Comparison of ENCODE assay signal across 17 cellular contexts in genomic region chr1:7632126-7632525, GRCh38.
DNase-seq lines count a peak whose midpoint lies in the region; ATAC-seq, FAIRE-seq and TF ChIP-seq lines count a peak whose summit lies in the region.
"Had no signal": no experiment of that assay in that cellular context is flagged by ENCODE, and none has a peak within 500 bp of the region (broad histone marks: within the 10 kb centered on the region; RNA-seq: fewer than 3 reads in every experiment).

No MANE protein-coding gene starts in this region.

- whole genome bisulfite sequencing in H1 (ENCODE audit: extremely low coverage in 1 of 2, insufficient coverage in 1 of 2, insufficient read length in 1 of 2, insufficient replicate concordance in 2 of 2, low coverage in 1 of 2, low lambda C conversion rate in 2 of 2, missing lambda C conversion rate in 1 of 2), 2 experiments: 88% methylated on average over 16 of the region's 16 CpGs; no CpG with 5 or more reads in 1 of the 2 experiments
- no CpG with 5 or more reads among the region's 16 CpGs for WGBS in neuronal stem cell (ENCODE audit: extremely low coverage in 2 of 2, insufficient read length in 2 of 2, insufficient replicate concordance in 1 of 2), 2 donors

- no peaks in the 10 kb centered on the region for H3K79me2 ChIP-seq in H1 (ENCODE audit: control insufficient read depth in 1 of 2, insufficient read depth in 2 of 2, low read length in 2 of 2)

- POLR2A ChIA-PET in activated CD4-positive, alpha-beta T cell treated with anti-CD3 and anti-CD28 coated beads for 36 hours (lab: Charles Lee): no interaction called here
- POLR2A ChIA-PET in H1 (lab: Charles Lee; ENCODE audit: partially characterized antibody): interaction anchor here (1.7 kb wide), 1 partner anchor 9 kb away, joined by 4 read pairs; no protein-coding TSS in a partner anchor

- H3K23ac ChIP-seq in H1 (ENCODE audit: insufficient read length): no peak overlapping the region
- no peak overlapping the region for H3K23ac ChIP-seq in neuronal stem cell (ENCODE audit: low read depth, low read length, poor library complexity)

- H3K36me3 ChIP-seq in H1 (ENCODE audit: control insufficient read depth in 2 of 4, insufficient read depth in 4 of 4, low read length in 3 of 4): no peaks in the 10 kb centered on the region
- no peaks in the 10 kb centered on the region for H3K36me3 ChIP-seq in neuronal stem cell (replicated peaks in 1 of 2; ENCODE audit: control insufficient read depth in 2 of 2, insufficient read depth in 2 of 2, low read length in 2 of 2)

- no peak for ATAC-seq in activated CD4-positive, alpha-beta T cell treated with anti-CD3 and anti-CD28 coated beads for 36 hours
- ATAC-seq: CD8-positive, alpha-beta T cell had no signal

- no peaks in the 10 kb centered on the region for H3K27me3 ChIP-seq in H1 (replicated peaks in 1 of 4; ENCODE audit: control insufficient read depth in 3 of 4, extremely low read depth in 1 of 4, insufficient read depth in 3 of 4, low read length in 3 of 4)
- H3K27me3 ChIP-seq in neuronal stem cell (ENCODE audit: control insufficient read depth in 3 of 3, insufficient read depth in 3 of 3, low read depth in 1 of 3, low read length in 3 of 3): peaks cover 0 to 75% (median 0%) of the 10 kb centered on the region in 3 experiments

- H4K8ac ChIP-seq in H1 (ENCODE audit: extremely low read depth, insufficient read depth, low read length) (peak overlapping the region; percentile 87; the same call in 1 of the 2 replicates), neuronal stem cell (ENCODE audit: low read depth, low read length) (no peak overlapping the region)

- TF ChIP-seq RAD21 in H1 (IDR thresholded peaks at IDR 0.05 in 1 of 2, conservative IDR thresholded peaks at IDR 0.05 in 1 of 2; ENCODE audit: low read depth in 2 of 2, low read length in 2 of 2): no peak

- H3K4me1 ChIP-seq in H1 (replicated peaks in 1 of 4; ENCODE audit: control insufficient read depth in 3 of 4, insufficient read depth in 4 of 4, low read length in 3 of 4) (peaks cover 0 to 4% (median under 1%) of the 10 kb centered on the region in 4 experiments; a peak in 2 of 7 replicates), neuronal stem cell (ENCODE audit: control insufficient read depth in 2 of 2, insufficient read depth in 1 of 2, low read depth in 1 of 2, low read length in 2 of 2) (peaks cover 0 to 3% of the 10 kb centered on the region in 2 donors)
- H3K4me1 ChIP-seq: Caco-2 had no signal

- no peak overlapping the region for H2BK120ac ChIP-seq in H1 (replicated peaks; ENCODE audit: low read depth, low read length)
- H2BK120ac ChIP-seq in neuronal stem cell (ENCODE audit: low read depth, low read length): no peak overlapping the region

- TF ChIP-seq POLR2A in H1 (IDR thresholded peaks at IDR 0.05; ENCODE audit: control extremely low read depth in 1 of 2, low read depth in 2 of 2, low read length in 2 of 2): no peak

- no peak overlapping the region for H3K4me3 ChIP-seq in H1 (ENCODE audit: extremely low read depth in 1 of 4, insufficient read depth in 2 of 4, low read depth in 3 of 4, low read length in 4 of 4)
- H3K4me3 ChIP-seq in neuronal stem cell (ENCODE audit: low read length in 2 of 2): no peak overlapping the region

- H2BK15ac ChIP-seq in H1 (ENCODE audit: low read length): no peak overlapping the region
- H2BK15ac ChIP-seq in neuronal stem cell (ENCODE audit: low read length): no peak overlapping the region

- TF ChIP-seq EP300 in H1 (IDR thresholded peaks at IDR 0.05; ENCODE audit: borderline replicate concordance in 1 of 2, low read depth in 2 of 2, low read length in 2 of 2): no peak

- no peak overlapping the region for H3K18ac ChIP-seq in H1 (ENCODE audit: extremely low read depth, low read length)
- H3K18ac ChIP-seq in neuronal stem cell (ENCODE audit: low read length): peak overlapping the region; percentile 51

- intact Hi-C loops in activated CD4-positive, alpha-beta T cell treated with anti-CD3 and anti-CD28 coated beads for 36 hours (cut with DNase I, micrococcal nuclease): no loop called here

- H3K4ac ChIP-seq in H1 (replicated peaks; ENCODE audit: insufficient read length, low read depth, low read length) (no peak overlapping the region), neuronal stem cell (ENCODE audit: low read length) (no peak overlapping the region)

- H3K9me3 ChIP-seq in H1 (ENCODE audit: insufficient read depth in 2 of 2, low read depth in 1 of 2, low read length in 1 of 2) (no peaks in the 10 kb centered on the region), neuronal stem cell (replicated peaks in 1 of 2; ENCODE audit: control insufficient read depth in 2 of 2, insufficient read depth in 1 of 2, low read depth in 1 of 2, low read length in 2 of 2) (no peaks in the 10 kb centered on the region)
- H3K9me3 ChIP-seq: Caco-2 had no signal

- no peak overlapping the region for H2AK5ac ChIP-seq in H1 (ENCODE audit: low read depth, low read length)
- no peak overlapping the region for H2AK5ac ChIP-seq in neuronal stem cell (ENCODE audit: low read depth, low read length)

- H3K79me1 ChIP-seq in H1 (ENCODE audit: low read depth, low read length) (no peaks in the 10 kb centered on the region), neuronal stem cell (ENCODE audit: low read depth, low read length) (peaks cover 3% of the 10 kb centered on the region)

- no peak overlapping the region for H3K56ac ChIP-seq in H1 (replicated peaks; ENCODE audit: insufficient read length, low read depth, low read length)

- no peak overlapping the region for H3K27ac Mint-ChIP-seq in activated CD4-positive, alpha-beta T cell treated with anti-CD3 and anti-CD28 coated beads for 36 hours
- H3K27ac Mint-ChIP-seq: CD4-positive, CD25-positive, alpha-beta regulatory T cell; CD8-positive, alpha-beta T cell had no signal

- H4K91ac ChIP-seq in H1 (replicated peaks; ENCODE audit: insufficient read length, low read length) (no peak overlapping the region), neuronal stem cell (ENCODE audit: low read depth, low read length, poor library complexity) (no peak overlapping the region)

- no peak overlapping the region for H2BK12ac ChIP-seq in H1 (ENCODE audit: low read depth, low read length)
- no peak overlapping the region for H2BK12ac ChIP-seq in neuronal stem cell (ENCODE audit: low read length)

- no peak overlapping the region for H3K4me2 ChIP-seq in H1 (ENCODE audit: insufficient read depth in 1 of 2, low read depth in 2 of 2, low read length in 2 of 2)
- no peak overlapping the region for H3K4me2 ChIP-seq in neuronal stem cell (ENCODE audit: insufficient read depth, low read length, poor library complexity, severe bottlenecking)

- H3K27ac ChIP-seq in H1 (ENCODE audit: low read depth, low read length) (no peak overlapping the region), neuronal stem cell (replicated peaks; ENCODE audit: low read length) (no peak overlapping the region)
- H3K27ac ChIP-seq: C4-2B had no signal

- no peak overlapping the region for H3K4me3 Mint-ChIP-seq in activated CD4-positive, alpha-beta T cell treated with anti-CD3 and anti-CD28 coated beads for 36 hours
- H3K4me3 Mint-ChIP-seq: CD4-positive, CD25-positive, alpha-beta regulatory T cell; CD8-positive, alpha-beta T cell had no signal

- CTCF ChIA-PET in activated CD4-positive, alpha-beta T cell treated with anti-CD3 and anti-CD28 coated beads for 36 hours (lab: Charles Lee): interaction anchor here (0.5 to 0.6 kb wide), 2 partner anchors 339 to 786 kb away, joined by 3 read pairs; no protein-coding TSS in a partner anchor
- CTCF ChIA-PET in H1 (lab: Charles Lee; ENCODE audit: partially characterized antibody): interaction anchor here (0.6 to 1.5 kb wide), 7 partner anchors 9 to 265 kb away, joined by 3 to 4 read pairs (median 3); no protein-coding TSS in a partner anchor

- peaks cover 8% of the 10 kb centered on the region for H3K27me3 Mint-ChIP-seq in activated CD4-positive, alpha-beta T cell treated with anti-CD3 and anti-CD28 coated beads for 36 hours

- H4K5ac ChIP-seq in H1 (ENCODE audit: insufficient read length, low read depth, low read length): no peak overlapping the region

- no peak overlapping the region for H2BK5ac ChIP-seq in H1 (ENCODE audit: low read depth, low read length)
- peak overlapping the region; percentile 61 for H2BK5ac ChIP-seq in neuronal stem cell (ENCODE audit: low read length)

- DNase-seq in activated CD4-positive, alpha-beta T cell treated with anti-CD3 and anti-CD28 coated beads for 36 hours: peak; percentile 15
- no peak for DNase-seq in activated CD4-positive, alpha-beta T cell treated with anti-CD3 and anti-CD28 coated beads, Interleukin-2, amount 50 U/mL, for 48 hours
- DNase-seq in activated T-cell treated with anti-CD3 and anti-CD28 coated beads for 48 hours (ENCODE audit: low read depth): peak; percentile 2
- DNase-seq in activated T-cell treated with anti-CD3 and anti-CD28 coated beads for 4 hours: no peak
- DNase-seq in H1 (ENCODE audit: low read depth in 1 of 2, low spot score in 2 of 2): no peak
- no peak for DNase-seq in neuronal stem cell (ENCODE audit: low spot score)
- no peak for DNase-seq in UCSD-AML1 (lab: John Stamatoyannopoulos, UW; ENCODE audit: unreplicated experiment)
- DNase-seq: Caco-2; CD4-positive, CD25-positive, alpha-beta regulatory T cell; CD8-positive, alpha-beta T cell; DMS153; DND-41; GOT3; HCEC 1CT had no signal

- H3K9ac ChIP-seq in H1 (replicated peaks in 1 of 4; ENCODE audit: extremely low read depth in 1 of 4, low read depth in 3 of 4, low read length in 3 of 4): no peak overlapping the region
- H3K9ac ChIP-seq in neuronal stem cell (ENCODE audit: low read depth, low read length, poor library complexity): no peak overlapping the region

- no peaks in the 10 kb centered on the region for H3K9me3 Mint-ChIP-seq in activated CD4-positive, alpha-beta T cell treated with anti-CD3 and anti-CD28 coated beads for 36 hours (ENCODE audit: low read depth)
- H3K9me3 Mint-ChIP-seq: CD4-positive, CD25-positive, alpha-beta regulatory T cell; CD8-positive, alpha-beta T cell had no signal

- H2AFZ ChIP-seq in H1 (ENCODE audit: low read length) (no peak overlapping the region), neuronal stem cell (ENCODE audit: low read length) (no peak overlapping the region)

- no peaks in the 10 kb centered on the region for H3K23me2 ChIP-seq in H1 (ENCODE audit: low read depth, low read length)

- H4K20me1 ChIP-seq in H1 (replicated peaks in 1 of 2; ENCODE audit: control insufficient read depth in 1 of 2, insufficient read depth in 2 of 2, low read length in 2 of 2): no peaks in the 10 kb centered on the region

- no peak for TF ChIP-seq CTCF in H1 (IDR thresholded peaks at IDR 0.05; ENCODE audit: control extremely low read depth in 1 of 3, insufficient read depth in 1 of 3, low read depth in 1 of 3, low read length in 3 of 3)

- H3K4me1 Mint-ChIP-seq in activated CD4-positive, alpha-beta T cell treated with anti-CD3 and anti-CD28 coated beads for 36 hours: no peaks in the 10 kb centered on the region
- H3K4me1 Mint-ChIP-seq: CD4-positive, CD25-positive, alpha-beta regulatory T cell had no signal

- no peaks in the 10 kb centered on the region for H3K36me3 Mint-ChIP-seq in activated CD4-positive, alpha-beta T cell treated with anti-CD3 and anti-CD28 coated beads for 36 hours (ENCODE audit: low read depth)
- H3K36me3 Mint-ChIP-seq: CD4-positive, CD25-positive, alpha-beta regulatory T cell; CD8-positive, alpha-beta T cell had no signal

- H3K14ac ChIP-seq in H1 (ENCODE audit: insufficient read length) (no peak overlapping the region), neuronal stem cell (ENCODE audit: low read length) (no peak overlapping the region)

- FAIRE-seq in H1 (lab: Jason Lieb, UNC): no peak
- FAIRE-seq: G401.6, GM12892 had no signal

- H2BK20ac ChIP-seq in H1 (ENCODE audit: low read length): no peak overlapping the region

Comparison
In these comparisons a context has a peak if more than half of its experiments do, and no peak if none do; other contexts are left out.
1. DNase-seq: peak in activated CD4-positive, alpha-beta T cell treated with anti-CD3 and anti-CD28 coated beads for 36 hours (single experiment) and activated T-cell treated with anti-CD3 and anti-CD28 coated beads for 48 hours (single experiment); none in activated CD4-positive, alpha-beta T cell treated with anti-CD3 and anti-CD28 coated beads, Interleukin-2, amount 50 U/mL, for 48 hours (0 of 2), activated T-cell treated with anti-CD3 and anti-CD28 coated beads for 4 hours (single experiment), H1 (0 of 2), neuronal stem cell (single experiment) and UCSD-AML1 (single experiment).